In the genomic region with DNA sequence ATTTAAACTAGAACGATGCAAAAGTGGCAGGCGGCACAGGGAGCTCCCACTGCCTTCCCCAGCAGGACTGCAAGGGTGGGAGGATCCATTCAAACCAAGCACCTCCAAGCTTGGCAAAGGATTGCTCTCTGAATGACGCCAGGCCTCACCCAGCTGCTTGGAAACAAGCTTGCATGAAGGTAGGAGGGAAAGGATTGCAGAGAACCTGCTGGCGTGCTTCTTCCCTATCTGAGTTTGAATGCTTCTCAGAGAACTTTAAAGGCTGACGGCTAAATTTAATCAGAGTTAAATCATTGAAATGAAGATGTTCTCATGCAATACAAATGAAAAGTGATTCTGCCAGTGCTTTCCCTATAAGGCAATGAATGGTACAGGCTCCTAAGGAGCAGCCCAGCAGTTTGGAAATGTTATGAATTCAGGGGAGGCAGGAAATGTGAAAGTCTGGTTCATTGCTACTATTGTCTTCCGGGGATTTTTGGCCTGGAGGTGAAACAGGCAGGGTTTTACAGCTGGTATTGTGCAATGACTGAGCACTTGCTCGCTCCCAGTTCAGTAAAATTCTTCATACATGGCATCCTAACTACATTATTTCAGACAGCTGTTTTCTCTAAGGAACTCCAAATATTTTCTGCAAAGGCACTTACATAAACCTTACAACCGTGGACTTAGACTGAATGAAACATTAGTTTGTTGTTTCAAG, we compare ENCODE assay signal across 9 cellular contexts. TPM values are rescaled to one million over a fixed set of nuclear protein-coding genes. Genes with fewer than 3 reads are reported as not detected.
DNase-seq lines count a peak whose midpoint lies in the region; ATAC-seq and TF ChIP-seq lines count a peak whose summit lies in the region.
"Had no signal": no experiment of that assay in that cellular context is flagged by ENCODE, and none has a peak within 500 bp of the region (broad histone marks: within the 10 kb centered on the region; RNA-seq: fewer than 3 reads in every experiment).

No MANE protein-coding gene starts in this region.

- H3K27ac Mint-ChIP-seq in Caco-2 (ENCODE audit: unreplicated experiment), result peak overlapping the region; percentile 95
- H3K27ac Mint-ChIP-seq: dendritic cell treated with granulocyte-macrophage colony-stimulating factor and Interleukin-4, amounts not matched to agents 40 ng/mL and 50 ng/mL, for 4 days had no signal

- H3K36me3 Mint-ChIP-seq in Caco-2 (ENCODE audit: insufficient read depth, unreplicated experiment), result peaks cover 7% of the 10 kb centered on the region

- H3K9me3 Mint-ChIP-seq in Caco-2 (ENCODE audit: unreplicated experiment), result no peaks in the 10 kb centered on the region
- H3K9me3 Mint-ChIP-seq: dendritic cell treated with granulocyte-macrophage colony-stimulating factor and Interleukin-4, amounts not matched to agents 40 ng/mL and 50 ng/mL, for 4 days had no signal

- POLR2A ChIA-PET in Caco-2 (lab: Charles Lee), result interaction anchor here (4.7 kb wide), 1 partner anchor 31 kb away, joined by 23 read pairs; a partner anchor contains a TSS

- H3K27me3 ChIP-seq in Caco-2 (replicated peaks; ENCODE audit: control insufficient read depth, insufficient read depth, low read length) (no peaks in the 10 kb centered on the region), NT2/D1 (ENCODE audit: insufficient read depth, insufficient read length) (no peaks in the 10 kb centered on the region), esophagus squamous epithelium (no peaks in the 10 kb centered on the region)

- TF ChIP-seq CTCF in Caco-2 (IDR thresholded peaks at IDR 0.05; ENCODE audit: insufficient read depth in 1 of 2, low read depth in 1 of 2, low read length in 1 of 2, severe bottlenecking in 1 of 2, unreplicated experiment in 1 of 2) (no peak), esophagus squamous epithelium (IDR thresholded peaks at IDR 0.05) (no peak)

- no peak overlapping the region for H3K9ac ChIP-seq in NT2/D1 (ENCODE audit: insufficient read length, low read depth)

- no peak overlapping the region for H3K4me3 Mint-ChIP-seq in Caco-2 (ENCODE audit: unreplicated experiment)
- H3K4me3 Mint-ChIP-seq: dendritic cell treated with granulocyte-macrophage colony-stimulating factor and Interleukin-4, amounts not matched to agents 40 ng/mL and 50 ng/mL, for 4 days had no signal

- WGBS in esophagus squamous epithelium, 2 donors, result 10 to 28% methylated on average over 8 of the region's 8 CpGs

- DNase-seq in Caco-2 (peak in 1 of 2 experiments; percentile 47), NT2/D1 (ENCODE audit: low read depth, low spot score) (peak; percentile 11), esophagus squamous epithelium (lab: John Stamatoyannopoulos, UW) (no peak), non-pigmented ciliary epithelial cell (ENCODE audit: low read depth) (peak; percentile 79), NCI-H2171 (lab: John Stamatoyannopoulos, UW) (no peak)

- no peaks in the 10 kb centered on the region for H3K36me3 ChIP-seq in Caco-2 (ENCODE audit: control insufficient read depth, insufficient read depth, low read length)
- no peaks in the 10 kb centered on the region for H3K36me3 ChIP-seq in NT2/D1 (ENCODE audit: insufficient read depth, insufficient read length, low read length)
- no peaks in the 10 kb centered on the region for H3K36me3 ChIP-seq in esophagus squamous epithelium

- CTCF ChIA-PET in Caco-2 (lab: Charles Lee), result interaction anchor here (1.0 kb wide), 1 partner anchor 68 kb away, joined by 3 read pairs; no protein-coding TSS in a partner anchor

- ATAC-seq in GM21619 (IDR thresholded peaks at IDR 0.05; ENCODE audit: unreplicated experiment) (no peak), GM21381 (IDR thresholded peaks at IDR 0.05; ENCODE audit: unreplicated experiment) (no peak), GM19455 (IDR thresholded peaks at IDR 0.05; ENCODE audit: unreplicated experiment) (no peak)

- intact Hi-C loops in Caco-2 (cut with micrococcal nuclease; ENCODE audit: unreplicated experiment), result no loop called here
- intact Hi-C loops in esophagus squamous epithelium (cut with DNase I), result no loop called here

- peak overlapping the region; percentile 55 to 82 (median 82) for H3K27ac ChIP-seq in esophagus squamous epithelium

- H3K4me1 ChIP-seq in Caco-2, result peaks cover 75% of the 10 kb centered on the region
- H3K4me1 ChIP-seq in NT2/D1 (ENCODE audit: insufficient read depth, insufficient read length), result no peaks in the 10 kb centered on the region
- H3K4me1 ChIP-seq in esophagus squamous epithelium, result peaks cover 17 to 41% (median 25%) of the 10 kb centered on the region in 3 donors

- H3K9me3 ChIP-seq in Caco-2, result no peaks in the 10 kb centered on the region
- no peaks in the 10 kb centered on the region for H3K9me3 ChIP-seq in NT2/D1 (ENCODE audit: insufficient read depth, low read length)
- no peaks in the 10 kb centered on the region for H3K9me3 ChIP-seq in esophagus squamous epithelium

- H3K4me1 Mint-ChIP-seq in Caco-2 (ENCODE audit: low read depth, unreplicated experiment), result peaks cover 47% of the 10 kb centered on the region

- no peaks in the 10 kb centered on the region for H3K27me3 Mint-ChIP-seq in Caco-2 (ENCODE audit: insufficient read depth, unreplicated experiment)
- H3K27me3 Mint-ChIP-seq: dendritic cell treated with granulocyte-macrophage colony-stimulating factor and Interleukin-4, amounts not matched to agents 40 ng/mL and 50 ng/mL, for 4 days had no signal

- H3K4me3 ChIP-seq in Caco-2 (ENCODE audit: low read depth, low read length), result no peak overlapping the region
- H3K4me3 ChIP-seq in NT2/D1 (ENCODE audit: insufficient read length, low read depth), result no peak overlapping the region
- H3K4me3 ChIP-seq in esophagus squamous epithelium, result peak overlapping the region in 1 of 4 donors; percentile 39

- no TSS peak for BruUV-seq in Caco-2 (replicated peaks; lab: Mats Ljungman, UMichigan)

- TF ChIP-seq POLR2A in esophagus squamous epithelium (IDR thresholded peaks at IDR 0.05), result no peak

RNA-seq across cellular contexts. Expression of a gene that starts 31.9 kb away (rescaled TPM):
- total RNA-seq in Caco-2 (2022) (22.4 and 30.8 TPM in 2 replicates), esophagus squamous epithelium (10 to 100 TPM; 17.6 to 30.4 (median 24.9) TPM)

Comparison
In these comparisons a context has a peak if more than half of its experiments do, and no peak if none do; other contexts are left out.
1. DNase-seq: peak in NT2/D1 (single experiment) and non-pigmented ciliary epithelial cell (single experiment); none in esophagus squamous epithelium (single experiment) and NCI-H2171 (single experiment).